Comparison of ENCODE assay signal across 2 cellular contexts in the genomic region with DNA sequence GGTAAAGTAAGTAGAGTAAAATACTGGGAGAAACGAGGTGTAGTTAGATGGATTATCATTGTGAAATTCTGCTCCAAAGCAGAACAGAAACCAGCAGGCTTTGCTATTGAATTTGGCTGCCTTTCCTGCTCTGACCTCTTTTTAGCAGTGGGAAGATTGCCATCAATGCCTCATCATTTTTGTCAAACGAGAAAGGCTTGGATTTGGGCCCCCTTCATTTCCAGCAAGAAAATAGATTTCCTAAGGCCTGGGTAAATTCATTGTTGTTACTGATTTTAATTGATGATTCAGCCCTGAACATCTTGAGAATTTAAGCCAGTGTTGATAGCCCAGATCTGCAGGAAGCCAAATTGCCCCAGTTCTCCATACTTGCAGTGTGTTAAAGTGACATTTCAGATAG.
TF ChIP-seq lines count a peak whose summit lies in the region.

No MANE protein-coding gene starts in this region.

TF ChIP-seq in GM23338, 12 proteins besides CTCF, POLR2A, EP300 and RAD21 (continued from another document and continues in another):
- TF ChIP-seq, protein P1, sequence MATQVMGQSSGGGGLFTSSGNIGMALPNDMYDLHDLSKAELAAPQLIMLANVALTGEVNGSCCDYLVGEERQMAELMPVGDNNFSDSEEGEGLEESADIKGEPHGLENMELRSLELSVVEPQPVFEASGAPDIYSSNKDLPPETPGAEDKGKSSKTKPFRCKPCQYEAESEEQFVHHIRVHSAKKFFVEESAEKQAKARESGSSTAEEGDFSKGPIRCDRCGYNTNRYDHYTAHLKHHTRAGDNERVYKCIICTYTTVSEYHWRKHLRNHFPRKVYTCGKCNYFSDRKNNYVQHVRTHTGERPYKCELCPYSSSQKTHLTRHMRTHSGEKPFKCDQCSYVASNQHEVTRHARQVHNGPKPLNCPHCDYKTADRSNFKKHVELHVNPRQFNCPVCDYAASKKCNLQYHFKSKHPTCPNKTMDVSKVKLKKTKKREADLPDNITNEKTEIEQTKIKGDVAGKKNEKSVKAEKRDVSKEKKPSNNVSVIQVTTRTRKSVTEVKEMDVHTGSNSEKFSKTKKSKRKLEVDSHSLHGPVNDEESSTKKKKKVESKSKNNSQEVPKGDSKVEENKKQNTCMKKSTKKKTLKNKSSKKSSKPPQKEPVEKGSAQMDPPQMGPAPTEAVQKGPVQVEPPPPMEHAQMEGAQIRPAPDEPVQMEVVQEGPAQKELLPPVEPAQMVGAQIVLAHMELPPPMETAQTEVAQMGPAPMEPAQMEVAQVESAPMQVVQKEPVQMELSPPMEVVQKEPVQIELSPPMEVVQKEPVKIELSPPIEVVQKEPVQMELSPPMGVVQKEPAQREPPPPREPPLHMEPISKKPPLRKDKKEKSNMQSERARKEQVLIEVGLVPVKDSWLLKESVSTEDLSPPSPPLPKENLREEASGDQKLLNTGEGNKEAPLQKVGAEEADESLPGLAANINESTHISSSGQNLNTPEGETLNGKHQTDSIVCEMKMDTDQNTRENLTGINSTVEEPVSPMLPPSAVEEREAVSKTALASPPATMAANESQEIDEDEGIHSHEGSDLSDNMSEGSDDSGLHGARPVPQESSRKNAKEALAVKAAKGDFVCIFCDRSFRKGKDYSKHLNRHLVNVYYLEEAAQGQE (IDR thresholded peaks at IDR 0.05; ENCODE audit: unreplicated experiment): no peak
- no peak for TF ChIP-seq CREB1 (CRISPR knock-in tag; IDR thresholded peaks at IDR 0.05; ENCODE audit: low read depth)
- no peak for TF ChIP-seq EZH2phosphoT487 (IDR thresholded peaks at IDR 0.05; ENCODE audit: unreplicated experiment)
- no peak for TF ChIP-seq ZNF114 (CRISPR knock-in tag; IDR thresholded peaks at IDR 0.05)
- TF ChIP-seq, protein P2, sequence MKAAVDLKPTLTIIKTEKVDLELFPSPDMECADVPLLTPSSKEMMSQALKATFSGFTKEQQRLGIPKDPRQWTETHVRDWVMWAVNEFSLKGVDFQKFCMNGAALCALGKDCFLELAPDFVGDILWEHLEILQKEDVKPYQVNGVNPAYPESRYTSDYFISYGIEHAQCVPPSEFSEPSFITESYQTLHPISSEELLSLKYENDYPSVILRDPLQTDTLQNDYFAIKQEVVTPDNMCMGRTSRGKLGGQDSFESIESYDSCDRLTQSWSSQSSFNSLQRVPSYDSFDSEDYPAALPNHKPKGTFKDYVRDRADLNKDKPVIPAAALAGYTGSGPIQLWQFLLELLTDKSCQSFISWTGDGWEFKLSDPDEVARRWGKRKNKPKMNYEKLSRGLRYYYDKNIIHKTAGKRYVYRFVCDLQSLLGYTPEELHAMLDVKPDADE (IDR thresholded peaks at IDR 0.05): no peak
- TF ChIP-seq ZNF331 (CRISPR knock-in tag; IDR thresholded peaks at IDR 0.05; ENCODE audit: low read depth): no peak
- TF ChIP-seq, protein P3, sequence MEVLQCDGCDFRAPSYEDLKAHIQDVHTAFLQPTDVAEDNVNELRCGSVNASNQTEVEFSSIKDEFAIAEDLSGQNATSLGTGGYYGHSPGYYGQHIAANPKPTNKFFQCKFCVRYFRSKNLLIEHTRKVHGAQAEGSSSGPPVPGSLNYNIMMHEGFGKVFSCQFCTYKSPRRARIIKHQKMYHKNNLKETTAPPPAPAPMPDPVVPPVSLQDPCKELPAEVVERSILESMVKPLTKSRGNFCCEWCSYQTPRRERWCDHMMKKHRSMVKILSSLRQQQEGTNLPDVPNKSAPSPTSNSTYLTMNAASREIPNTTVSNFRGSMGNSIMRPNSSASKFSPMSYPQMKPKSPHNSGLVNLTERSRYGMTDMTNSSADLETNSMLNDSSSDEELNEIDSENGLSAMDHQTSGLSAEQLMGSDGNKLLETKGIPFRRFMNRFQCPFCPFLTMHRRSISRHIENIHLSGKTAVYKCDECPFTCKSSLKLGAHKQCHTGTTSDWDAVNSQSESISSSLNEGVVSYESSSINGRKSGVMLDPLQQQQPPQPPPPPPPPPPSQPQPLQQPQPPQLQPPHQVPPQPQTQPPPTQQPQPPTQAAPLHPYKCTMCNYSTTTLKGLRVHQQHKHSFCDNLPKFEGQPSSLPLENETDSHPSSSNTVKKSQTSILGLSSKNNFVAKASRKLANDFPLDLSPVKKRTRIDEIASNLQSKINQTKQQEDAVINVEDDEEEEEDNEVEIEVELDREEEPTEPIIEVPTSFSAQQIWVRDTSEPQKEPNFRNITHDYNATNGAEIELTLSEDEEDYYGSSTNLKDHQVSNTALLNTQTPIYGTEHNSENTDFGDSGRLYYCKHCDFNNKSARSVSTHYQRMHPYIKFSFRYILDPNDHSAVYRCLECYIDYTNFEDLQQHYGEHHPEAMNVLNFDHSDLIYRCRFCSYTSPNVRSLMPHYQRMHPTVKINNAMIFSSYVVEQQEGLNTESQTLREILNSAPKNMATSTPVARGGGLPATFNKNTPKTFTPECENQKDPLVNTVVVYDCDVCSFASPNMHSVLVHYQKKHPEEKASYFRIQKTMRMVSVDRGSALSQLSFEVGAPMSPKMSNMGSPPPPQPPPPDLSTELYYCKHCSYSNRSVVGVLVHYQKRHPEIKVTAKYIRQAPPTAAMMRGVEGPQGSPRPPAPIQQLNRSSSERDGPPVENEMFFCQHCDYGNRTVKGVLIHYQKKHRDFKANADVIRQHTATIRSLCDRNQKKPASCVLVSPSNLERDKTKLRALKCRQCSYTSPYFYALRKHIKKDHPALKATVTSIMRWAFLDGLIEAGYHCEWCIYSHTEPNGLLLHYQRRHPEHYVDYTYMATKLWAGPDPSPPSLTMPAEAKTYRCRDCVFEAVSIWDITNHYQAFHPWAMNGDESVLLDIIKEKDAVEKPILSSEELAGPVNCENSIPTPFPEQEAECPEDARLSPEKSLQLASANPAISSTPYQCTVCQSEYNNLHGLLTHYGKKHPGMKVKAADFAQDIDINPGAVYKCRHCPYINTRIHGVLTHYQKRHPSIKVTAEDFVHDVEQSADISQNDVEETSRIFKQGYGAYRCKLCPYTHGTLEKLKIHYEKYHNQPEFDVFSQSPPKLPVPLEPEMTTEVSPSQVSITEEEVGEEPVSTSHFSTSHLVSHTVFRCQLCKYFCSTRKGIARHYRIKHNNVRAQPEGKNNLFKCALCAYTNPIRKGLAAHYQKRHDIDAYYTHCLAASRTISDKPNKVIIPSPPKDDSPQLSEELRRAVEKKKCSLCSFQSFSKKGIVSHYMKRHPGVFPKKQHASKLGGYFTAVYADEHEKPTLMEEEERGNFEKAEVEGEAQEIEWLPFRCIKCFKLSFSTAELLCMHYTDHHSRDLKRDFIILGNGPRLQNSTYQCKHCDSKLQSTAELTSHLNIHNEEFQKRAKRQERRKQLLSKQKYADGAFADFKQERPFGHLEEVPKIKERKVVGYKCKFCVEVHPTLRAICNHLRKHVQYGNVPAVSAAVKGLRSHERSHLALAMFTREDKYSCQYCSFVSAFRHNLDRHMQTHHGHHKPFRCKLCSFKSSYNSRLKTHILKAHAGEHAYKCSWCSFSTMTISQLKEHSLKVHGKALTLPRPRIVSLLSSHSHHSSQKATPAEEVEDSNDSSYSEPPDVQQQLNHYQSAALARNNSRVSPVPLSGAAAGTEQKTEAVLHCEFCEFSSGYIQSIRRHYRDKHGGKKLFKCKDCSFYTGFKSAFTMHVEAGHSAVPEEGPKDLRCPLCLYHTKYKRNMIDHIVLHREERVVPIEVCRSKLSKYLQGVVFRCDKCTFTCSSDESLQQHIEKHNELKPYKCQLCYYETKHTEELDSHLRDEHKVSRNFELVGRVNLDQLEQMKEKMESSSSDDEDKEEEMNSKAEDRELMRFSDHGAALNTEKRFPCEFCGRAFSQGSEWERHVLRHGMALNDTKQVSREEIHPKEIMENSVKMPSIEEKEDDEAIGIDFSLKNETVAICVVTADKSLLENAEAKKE (CRISPR knock-in tag; IDR thresholded peaks at IDR 0.05): no peak
- TF ChIP-seq JUNB (IDR thresholded peaks at IDR 0.05; ENCODE audit: unreplicated experiment): no peak
- TF ChIP-seq POLR2AphosphoS5 (IDR thresholded peaks at IDR 0.05; ENCODE audit: low read depth): no peak
- TF ChIP-seq STAT1 (IDR thresholded peaks at IDR 0.05; ENCODE audit: unreplicated experiment): no peak

TF ChIP-seq in WTC11, 78 proteins besides CTCF, POLR2A, EP300 and RAD21 (continued from another document):
- TF ChIP-seq, protein P4, sequence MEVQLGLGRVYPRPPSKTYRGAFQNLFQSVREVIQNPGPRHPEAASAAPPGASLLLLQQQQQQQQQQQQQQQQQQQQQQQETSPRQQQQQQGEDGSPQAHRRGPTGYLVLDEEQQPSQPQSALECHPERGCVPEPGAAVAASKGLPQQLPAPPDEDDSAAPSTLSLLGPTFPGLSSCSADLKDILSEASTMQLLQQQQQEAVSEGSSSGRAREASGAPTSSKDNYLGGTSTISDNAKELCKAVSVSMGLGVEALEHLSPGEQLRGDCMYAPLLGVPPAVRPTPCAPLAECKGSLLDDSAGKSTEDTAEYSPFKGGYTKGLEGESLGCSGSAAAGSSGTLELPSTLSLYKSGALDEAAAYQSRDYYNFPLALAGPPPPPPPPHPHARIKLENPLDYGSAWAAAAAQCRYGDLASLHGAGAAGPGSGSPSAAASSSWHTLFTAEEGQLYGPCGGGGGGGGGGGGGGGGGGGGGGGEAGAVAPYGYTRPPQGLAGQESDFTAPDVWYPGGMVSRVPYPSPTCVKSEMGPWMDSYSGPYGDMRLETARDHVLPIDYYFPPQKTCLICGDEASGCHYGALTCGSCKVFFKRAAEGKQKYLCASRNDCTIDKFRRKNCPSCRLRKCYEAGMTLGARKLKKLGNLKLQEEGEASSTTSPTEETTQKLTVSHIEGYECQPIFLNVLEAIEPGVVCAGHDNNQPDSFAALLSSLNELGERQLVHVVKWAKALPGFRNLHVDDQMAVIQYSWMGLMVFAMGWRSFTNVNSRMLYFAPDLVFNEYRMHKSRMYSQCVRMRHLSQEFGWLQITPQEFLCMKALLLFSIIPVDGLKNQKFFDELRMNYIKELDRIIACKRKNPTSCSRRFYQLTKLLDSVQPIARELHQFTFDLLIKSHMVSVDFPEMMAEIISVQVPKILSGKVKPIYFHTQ (CRISPR knock-in tag; IDR thresholded peaks at IDR 0.05): no peak
- TF ChIP-seq, protein P5, sequence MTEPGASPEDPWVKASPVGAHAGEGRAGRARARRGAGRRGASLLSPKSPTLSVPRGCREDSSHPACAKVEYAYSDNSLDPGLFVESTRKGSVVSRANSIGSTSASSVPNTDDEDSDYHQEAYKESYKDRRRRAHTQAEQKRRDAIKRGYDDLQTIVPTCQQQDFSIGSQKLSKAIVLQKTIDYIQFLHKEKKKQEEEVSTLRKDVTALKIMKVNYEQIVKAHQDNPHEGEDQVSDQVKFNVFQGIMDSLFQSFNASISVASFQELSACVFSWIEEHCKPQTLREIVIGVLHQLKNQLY (CRISPR knock-in tag; IDR thresholded peaks at IDR 0.05): no peak
- TF ChIP-seq, protein P6, sequence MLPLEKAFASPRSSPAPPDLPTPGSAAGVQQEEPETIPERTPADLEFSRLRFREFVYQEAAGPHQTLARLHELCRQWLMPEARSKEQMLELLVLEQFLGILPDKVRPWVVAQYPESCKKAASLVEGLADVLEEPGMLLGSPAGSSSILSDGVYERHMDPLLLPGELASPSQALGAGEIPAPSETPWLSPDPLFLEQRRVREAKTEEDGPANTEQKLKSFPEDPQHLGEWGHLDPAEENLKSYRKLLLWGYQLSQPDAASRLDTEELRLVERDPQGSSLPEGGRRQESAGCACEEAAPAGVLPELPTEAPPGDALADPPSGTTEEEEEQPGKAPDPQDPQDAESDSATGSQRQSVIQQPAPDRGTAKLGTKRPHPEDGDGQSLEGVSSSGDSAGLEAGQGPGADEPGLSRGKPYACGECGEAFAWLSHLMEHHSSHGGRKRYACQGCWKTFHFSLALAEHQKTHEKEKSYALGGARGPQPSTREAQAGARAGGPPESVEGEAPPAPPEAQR (CRISPR knock-in tag; IDR thresholded peaks at IDR 0.05): no peak
- TF ChIP-seq ZBTB21 (CRISPR knock-in tag; IDR thresholded peaks at IDR 0.05; ENCODE audit: borderline replicate concordance): no peak
- no peak for TF ChIP-seq FOXP1 (CRISPR knock-in tag; IDR thresholded peaks at IDR 0.05; ENCODE audit: borderline replicate concordance)
- no peak for TF ChIP-seq NR1H2 (CRISPR knock-in tag; IDR thresholded peaks at IDR 0.05)
